ENCODE assay signal across 7 cellular contexts in genomic region chr15:75042730-75043508, GRCh38. TPM values are rescaled to one million over a fixed set of nuclear protein-coding genes. Genes with fewer than 3 reads are reported as not detected.
DNase-seq lines count a peak whose midpoint lies in the region; ATAC-seq and TF ChIP-seq lines count a peak whose summit lies in the region.

No MANE protein-coding gene starts in this region.

- H3K27ac ChIP-seq in neutrophil: peak overlapping the region; percentile 100
- H3K27ac ChIP-seq in tibial nerve: peak overlapping the region; percentile 85 to 95 (median 88)

- H3K36me3 ChIP-seq in neutrophil (peaks cover 21% of the 10 kb centered on the region), tibial nerve (peaks cover 0 to under 1% (median 0%) of the 10 kb centered on the region in 3 donors)

- no peaks in the 10 kb centered on the region for H3K27me3 ChIP-seq in neutrophil
- H3K27me3 ChIP-seq in tibial nerve: no peaks in the 10 kb centered on the region

- TF ChIP-seq CTCF in neutrophil (IDR thresholded peaks at IDR 0.05) (peak; percentile 99), tibial nerve (IDR thresholded peaks at IDR 0.05) (peak; percentile 39 to 57 (median 49))

- H3K9me3 ChIP-seq in neutrophil (no peaks in the 10 kb centered on the region), tibial nerve (no peaks in the 10 kb centered on the region)

- 38 to 43% methylated on average over 12 of the region's 12 CpGs for WGBS in tibial nerve, 2 donors

- H3K4me3 ChIP-seq in neutrophil (ENCODE audit: low read depth in 1 of 2, low read length in 1 of 2): peak overlapping the region; percentile 59 to 70
- H3K4me3 ChIP-seq in tibial nerve: no peak overlapping the region

- peak in 1 of 2 donors; percentile 4 for TF ChIP-seq EP300 in tibial nerve (IDR thresholded peaks at IDR 0.05)

- H3K4me1 ChIP-seq in neutrophil (ENCODE audit: control insufficient read depth in 1 of 2, insufficient read depth in 1 of 2, low read depth in 1 of 2, low read length in 1 of 2): peaks cover 65 to 66% of the 10 kb centered on the region in 2 experiments
- peaks cover 6 to 75% (median 51%) of the 10 kb centered on the region in 4 donors for H3K4me1 ChIP-seq in tibial nerve

- no peak for TF ChIP-seq POLR2A in tibial nerve (IDR thresholded peaks at IDR 0.05)

- DNase-seq in NK-92 treated with Interleukin-12 subunit alpha and Interleukin-12 subunit beta, amount 100 ng/mL, for 24 hours (lab: John Stamatoyannopoulos, UW): peak; percentile 98
- DNase-seq in activated T-cell treated with anti-CD3 and anti-CD28 coated beads for 48 hours (ENCODE audit: low read depth) (peak; percentile 56), fibroblast of gingiva (ENCODE audit: low read depth) (peak; percentile 35), tibial nerve (ENCODE audit: low spot score in 2 of 2) (peak; percentile 47)

- ATAC-seq in GM18502 (IDR thresholded peaks at IDR 0.05; ENCODE audit: poor library complexity, unreplicated experiment) (peak; percentile 77), HG02642 (IDR thresholded peaks at IDR 0.05; ENCODE audit: poor library complexity, unreplicated experiment) (peak; percentile 72)

RNA-seq across cellular contexts. Expression of gene PPCDC, which starts 19.5 kb away (rescaled TPM):
- 10 to 100 TPM; 19.8 to 42.5 (median 36.4) TPM for total RNA-seq in tibial nerve

RNA-seq across cellular contexts. Expression of gene SCAMP5, which starts 47.6 kb away (rescaled TPM):
- 10 to 100 TPM in 2 of 4 donors, 1 to 10 TPM in 2; 1.5 to 14.1 (median 8.8) TPM for total RNA-seq in tibial nerve

Comparison
In these comparisons a context has a peak if more than half of its experiments do, and no peak if none do; other contexts are left out.
1. DNase-seq: peak in every context shown above with its lines; median percentile 98 in NK-92 treated with Interleukin-12 subunit alpha and Interleukin-12 subunit beta, amount 100 ng/mL, for 24 hours; 56 in activated T-cell treated with anti-CD3 and anti-CD28 coated beads for 48 hours; 47 in tibial nerve; 35 in fibroblast of gingiva.
2. H3K4me3 ChIP-seq: peak in neutrophil (2 of 2); none in tibial nerve (0 of 4).